In the genomic region with DNA sequence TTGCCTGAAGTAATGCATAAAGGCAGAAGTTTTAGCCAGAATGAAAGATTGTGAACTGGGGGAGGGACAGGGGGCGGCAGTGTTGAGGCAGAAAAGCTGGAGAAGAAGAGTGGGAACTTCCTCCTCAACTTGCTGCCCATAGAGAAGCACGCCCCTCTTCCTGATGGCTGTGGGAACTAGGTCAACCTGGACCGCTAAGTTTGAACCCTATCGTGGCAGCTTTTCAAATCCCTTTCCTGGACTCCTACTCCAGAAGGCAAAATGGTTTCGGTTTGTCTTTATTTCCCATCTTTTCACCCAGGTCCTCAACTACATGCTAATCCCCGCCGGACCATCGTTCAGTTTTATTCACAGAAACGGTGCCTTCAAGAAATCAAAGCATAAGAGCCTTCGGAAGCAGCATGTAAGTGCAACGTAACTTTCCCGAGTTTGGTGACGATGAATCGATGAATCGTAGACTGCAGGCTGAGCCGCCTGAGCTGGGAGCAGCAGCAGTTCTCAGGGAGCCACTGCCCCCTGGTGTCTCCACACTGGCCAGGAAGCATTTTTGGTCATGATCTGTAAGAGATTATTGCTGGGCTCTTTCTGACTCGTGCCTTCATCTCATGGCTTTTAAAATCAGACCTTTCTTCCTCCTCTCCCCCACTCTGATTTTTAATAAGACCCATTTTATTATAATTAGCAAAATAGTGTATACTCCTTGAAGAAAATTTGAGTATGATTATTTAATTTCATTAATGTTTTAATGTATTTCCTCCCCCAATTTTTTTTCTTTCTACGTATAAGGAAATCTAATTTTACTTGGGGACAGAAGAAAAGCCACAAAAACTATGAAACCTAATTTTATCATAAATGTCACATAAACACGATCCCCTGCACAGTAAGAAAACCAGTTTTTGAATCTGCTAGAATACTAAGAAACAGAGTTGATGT, we compare ENCODE assay signal across 8 cellular contexts. TPM values are rescaled to one million over a fixed set of nuclear protein-coding genes. Genes with fewer than 3 reads are reported as not detected.
DNase-seq lines count a peak whose midpoint lies in the region; ATAC-seq and TF ChIP-seq lines count a peak whose summit lies in the region.

No MANE protein-coding gene starts in this region.

- H3K9ac ChIP-seq in HUES6 (ENCODE audit: low read length), result peak overlapping the region; percentile 54
- peak overlapping the region; percentile 57 for H3K9ac ChIP-seq in OCI-LY3 (ENCODE audit: low read length)
- H3K9ac ChIP-seq in mucosa of rectum (ENCODE audit: low read depth in 1 of 2, low read length in 2 of 2), result peak overlapping the region; percentile 71 to 90

- peak overlapping the region; percentile 82 for H3K4me2 ChIP-seq in OCI-LY3 (ENCODE audit: low read length)

- CTCF ChIA-PET in Calu3 (lab: Charles Lee), result interaction anchor here (0.8 to 1.7 kb wide), 8 partner anchors 36 to 224 kb away, joined by 3 to 10 read pairs (median 4); no protein-coding TSS in a partner anchor

- peak overlapping the region; percentile 85 for H3K27ac Mint-ChIP-seq in Calu3 (ENCODE audit: unreplicated experiment)

- no TSS peak for BruUV-seq in Calu3 (replicated peaks; lab: Mats Ljungman, UMichigan)

- H3K36me3 ChIP-seq in HUES6 (ENCODE audit: control insufficient read depth, insufficient read depth, low read length), result no peaks in the 10 kb centered on the region
- no peaks in the 10 kb centered on the region for H3K36me3 ChIP-seq in OCI-LY3 (replicated peaks; ENCODE audit: low read depth, low read length)
- no peaks in the 10 kb centered on the region for H3K36me3 ChIP-seq in mucosa of rectum (ENCODE audit: control insufficient read depth in 2 of 2, insufficient read depth in 2 of 2, low read length in 2 of 2)

- no peaks in the 10 kb centered on the region for H4K20me1 ChIP-seq in OCI-LY3 (ENCODE audit: insufficient read depth, low read length)

- H3K36me3 Mint-ChIP-seq in Calu3 (ENCODE audit: insufficient read depth, unreplicated experiment), result peaks cover 4% of the 10 kb centered on the region

- H3K4me1 Mint-ChIP-seq in Calu3 (ENCODE audit: low read depth, unreplicated experiment), result no peaks in the 10 kb centered on the region

- H2AFZ ChIP-seq in OCI-LY3 (ENCODE audit: low read depth, low read length), result peak overlapping the region; percentile 98

- peak overlapping the region; percentile 91 for H3K4me3 Mint-ChIP-seq in Calu3 (ENCODE audit: low read depth, unreplicated experiment)

- no peaks in the 10 kb centered on the region for H3K79me2 ChIP-seq in OCI-LY3 (ENCODE audit: low read length)

- intact Hi-C loops in Calu3 (cut with micrococcal nuclease; ENCODE audit: unreplicated experiment), result loop anchor here (1.0 kb wide), 4 partner anchors 36 to 224 kb away; no protein-coding TSS in a partner anchor

- no peaks in the 10 kb centered on the region for H3K9me3 Mint-ChIP-seq in Calu3 (ENCODE audit: low read depth, unreplicated experiment)

- H3K9me3 ChIP-seq in HUES6 (ENCODE audit: control insufficient read depth, insufficient read depth, low read depth, low read length) (no peaks in the 10 kb centered on the region), OCI-LY3 (ENCODE audit: insufficient read depth, low read length) (no peaks in the 10 kb centered on the region), mucosa of rectum (ENCODE audit: control insufficient read depth in 2 of 2, low read length in 2 of 2) (no peaks in the 10 kb centered on the region)

- peaks cover 9% of the 10 kb centered on the region; the same call in 1 of the 2 replicates for H3K27me3 ChIP-seq in HUES6 (ENCODE audit: control insufficient read depth, insufficient read depth, low read length)
- peaks cover 31% of the 10 kb centered on the region for H3K27me3 ChIP-seq in OCI-LY3 (ENCODE audit: low read depth, low read length)
- H3K27me3 ChIP-seq in mucosa of rectum (ENCODE audit: control insufficient read depth in 2 of 2, insufficient read depth in 2 of 2, low read length in 2 of 2), result no peaks in the 10 kb centered on the region

- TF ChIP-seq CTCF in Calu3 (IDR thresholded peaks at IDR 0.05; ENCODE audit: unreplicated experiment), result peak; percentile 73
- peak; percentile 81 for TF ChIP-seq CTCF in OCI-LY3 (IDR thresholded peaks at IDR 0.05; ENCODE audit: low read depth, low read length)
- peak; percentile 98 for TF ChIP-seq CTCF in epithelial cell of proximal tubule (conservative IDR thresholded peaks at IDR 0.05; ENCODE audit: low read depth, low read length)

- ATAC-seq in GM21423 (IDR thresholded peaks at IDR 0.05; ENCODE audit: unreplicated experiment), result peak; percentile 90

- H3K4me3 ChIP-seq in HUES6 (ENCODE audit: low read depth, low read length), result peak overlapping the region; percentile 64
- H3K4me3 ChIP-seq in OCI-LY3 (ENCODE audit: low read length), result peak overlapping the region; percentile 86
- peak overlapping the region; percentile 65 for H3K4me3 ChIP-seq in epithelial cell of proximal tubule (ENCODE audit: low read depth, low read length)
- H3K4me3 ChIP-seq in mucosa of rectum (ENCODE audit: low read length in 2 of 2), result peak overlapping the region; percentile 81 to 98

- no peak overlapping the region for H3K27ac ChIP-seq in HUES6 (ENCODE audit: low read depth, low read length)
- no peak overlapping the region for H3K27ac ChIP-seq in OCI-LY3 (ENCODE audit: low read length)
- H3K27ac ChIP-seq in mucosa of rectum (ENCODE audit: low read depth in 2 of 2, low read length in 2 of 2), result peak overlapping the region; percentile 35 to 56

- H3K27me3 Mint-ChIP-seq in Calu3 (ENCODE audit: unreplicated experiment), result no peaks in the 10 kb centered on the region

- H3K4me1 ChIP-seq in HUES6 (ENCODE audit: control insufficient read depth, insufficient read depth, low read length) (no peaks in the 10 kb centered on the region; the same call in 1 of the 2 replicates), OCI-LY3 (ENCODE audit: low read length) (peaks cover 5% of the 10 kb centered on the region), mucosa of rectum (ENCODE audit: control insufficient read depth in 2 of 2, insufficient read depth in 2 of 2, low read length in 2 of 2) (peaks cover 0 to 5% of the 10 kb centered on the region in 2 donors)

- DNase-seq in Calu3, result peak; percentile 79
- peak; percentile 75 for DNase-seq in activated T-cell treated with anti-CD3 and anti-CD28 coated beads for 24 hours (ENCODE audit: low read depth)
- DNase-seq in epithelial cell of proximal tubule (ENCODE audit: low read depth), result peak; percentile 46
- DNase-seq in stimulated activated CD8-positive, alpha-beta memory T cell treated with anti-CD3 and anti-CD28 coated beads, Interleukin-4, amount 100 ng/mL, for 4 hours (ENCODE audit: low read depth in 2 of 2, low spot score in 1 of 2), result peak; percentile 55 to 70

RNA-seq across cellular contexts. Expression of a gene that starts 21.4 kb away (rescaled TPM):
- total RNA-seq in Calu3 (2022) (not detected in 2 replicates), epithelial cell of proximal tubule (4.4 TPM in 1 of 2 replicates, not detected in the other)

Comparison
In these comparisons a context has a peak if more than half of its experiments do, and no peak if none do; other contexts are left out.
1. H3K27ac ChIP-seq: peak in mucosa of rectum (2 of 2); none in HUES6 (single experiment) and OCI-LY3 (single experiment).
2. Peak in every context shown above with its lines, with median percentiles within 50 percentile points of each other: DNase-seq, CTCF ChIP-seq, H3K4me3 ChIP-seq and H3K9ac ChIP-seq.